17 cellular contexts compared by ENCODE assay signal in genomic region chr19:3817761-3818160, GRCh38. TPM values are rescaled to one million over a fixed set of nuclear protein-coding genes. Genes with fewer than 3 reads are reported as not detected.
"Had no signal": no experiment of that assay in that cellular context is flagged by ENCODE, and none has a peak within 500 bp of the region (broad histone marks: within the 10 kb centered on the region; RNA-seq: fewer than 3 reads in every experiment).

No MANE protein-coding gene starts in this region.

- ATAC-seq: right cardiac atrium had no signal

- H3K27me3 ChIP-seq: adrenal gland had no signal

- H3K27ac ChIP-seq: SJSA1 had no signal

- H3K4me1 ChIP-seq: SJSA1 had no signal

- H3K4me1 Mint-ChIP-seq: neural crest cell had no signal

- H3K4me3 ChIP-seq: adrenal gland, heart right ventricle, SJSA1 had no signal

- H3K27ac Mint-ChIP-seq: memory B cell; stimulated activated effector memory CD8-positive, alpha-beta T cell treated with anti-CD3 and anti-CD28 coated beads, Interleukin-12 subunit alpha, Interleukin-12 subunit beta, amount 100 ng/mL, for 72 hours; T-helper 2 cell treated with Interferon-gamma antibody and Interleukin-4, amounts not matched to agents 5 μg/mL and 100 μg/mL, for 36 hours had no signal

- H3K36me3 ChIP-seq: adrenal gland, heart right ventricle, SJSA1 had no signal

- FAIRE-seq: colon, frontal cortex, islet of Langerhans had no signal

- H3K9me3 ChIP-seq: adrenal gland, heart right ventricle, SJSA1 had no signal

- H3K4me3 Mint-ChIP-seq: memory B cell; neural crest cell; stimulated activated effector memory CD8-positive, alpha-beta T cell treated with anti-CD3 and anti-CD28 coated beads, Interleukin-12 subunit alpha, Interleukin-12 subunit beta, amount 100 ng/mL, for 72 hours; T-helper 2 cell treated with Interferon-gamma antibody and Interleukin-4, amounts not matched to agents 5 μg/mL and 100 μg/mL, for 36 hours had no signal

- H3K9me3 Mint-ChIP-seq: memory B cell; neural crest cell; stimulated activated effector memory CD8-positive, alpha-beta T cell treated with anti-CD3 and anti-CD28 coated beads, Interleukin-12 subunit alpha, Interleukin-12 subunit beta, amount 100 ng/mL, for 72 hours; T-helper 2 cell treated with Interferon-gamma antibody and Interleukin-4, amounts not matched to agents 5 μg/mL and 100 μg/mL, for 36 hours had no signal

- H3K36me3 Mint-ChIP-seq: memory B cell had no signal

- DNase-seq: effector CD8-positive, alpha-beta T cell; heart right ventricle; right cardiac atrium; SW 1271 had no signal

RNA-seq across cellular contexts. Expression of gene MATK, which starts 31.6 kb away (rescaled TPM):
- total RNA-seq: neural crest cell, SJSA1 had no signal
- polyA plus RNA-seq: fibroblast of lung had no signal

RNA-seq across cellular contexts. Expression of gene RAX2, which starts 45.7 kb away (rescaled TPM):
- total RNA-seq: activated CD8-positive, alpha-beta memory T cell treated with anti-CD3 and anti-CD28 coated beads for 36 hours; adrenal gland; cardiac septum; fibroblast of lung; heart right ventricle; mucosa of gallbladder; neural crest cell; right cardiac atrium; SJSA1 had no signal
- polyA plus RNA-seq: adrenal gland, fibroblast of lung, heart right ventricle, right cardiac atrium had no signal

RNA-seq across cellular contexts. Expression of gene ZFR2, which starts 51.1 kb away (rescaled TPM):
- total RNA-seq: fibroblast of lung, SJSA1 had no signal
- polyA plus RNA-seq: fibroblast of lung, heart right ventricle had no signal
